8 cellular contexts compared by ENCODE assay signal in the genomic region with DNA sequence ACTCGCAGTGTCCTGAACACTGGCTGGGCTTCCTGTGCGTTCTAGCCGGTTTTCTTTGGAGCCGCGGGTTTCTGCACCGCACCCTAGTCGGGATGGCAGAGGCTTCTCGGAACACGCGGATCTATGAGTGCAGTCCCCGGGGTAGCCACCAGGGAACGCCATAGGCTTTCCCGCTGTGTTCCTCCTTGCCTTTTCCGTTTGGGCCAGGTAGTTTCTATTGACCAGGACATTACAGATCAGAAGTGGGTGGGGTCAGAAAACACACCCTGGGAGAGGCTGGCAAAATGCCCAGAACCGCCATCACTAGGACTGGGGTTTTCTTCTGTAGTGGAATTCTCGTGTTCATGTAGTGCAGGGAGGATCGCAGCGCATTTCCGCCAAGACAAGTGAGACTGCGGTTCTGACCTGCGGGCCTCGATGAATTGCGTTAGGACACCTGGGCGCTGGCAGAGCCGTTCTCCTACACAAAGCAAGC.
DNase-seq lines count a peak whose midpoint lies in the region; TF ChIP-seq lines count a peak whose summit lies in the region.
"Not testable (repeated sequence)": the region's sequence is repeated elsewhere in the genome, so short reads cannot be mapped to it uniquely, and the experiment has no call there.

No MANE protein-coding gene starts in this region.

- not testable (repeated sequence) for H3K27ac Mint-ChIP-seq in activated CD4-positive, alpha-beta memory T cell treated with anti-CD3 and anti-CD28 coated beads, Interleukin-2, amount 10 ng/mL, durations not matched to agents 7 days and 5 days

- not testable (repeated sequence) for H3K36me3 Mint-ChIP-seq in activated CD4-positive, alpha-beta memory T cell treated with anti-CD3 and anti-CD28 coated beads, Interleukin-2, amount 10 ng/mL, durations not matched to agents 7 days and 5 days (ENCODE audit: low read depth)

- H3K9me3 ChIP-seq in A673 (ENCODE audit: low read depth, low read length, poor library complexity, severe bottlenecking); GM23248 (ENCODE audit: low read depth); mesenchymal stem cell (ENCODE audit: control insufficient read depth, low read length): not testable (repeated sequence)

- H3K23ac ChIP-seq in mesenchymal stem cell (ENCODE audit: low read length in 2 of 2): not testable (repeated sequence)

- H3K9ac ChIP-seq in GM23248; mesenchymal stem cell (ENCODE audit: low read length): not testable (repeated sequence)

- POLR2A ChIA-PET in A673 (lab: Charles Lee; ENCODE audit: low non-redundant PET): not testable (repeated sequence)
- POLR2A ChIA-PET in activated CD4-positive, alpha-beta memory T cell treated with anti-CD3 and anti-CD28 coated beads, Interleukin-2, amount 10 ng/mL, durations not matched to agents 7 days and 5 days (lab: Charles Lee): interaction anchor here (1.4 kb wide), 1 partner anchor 26 kb away, joined by 4 read pairs; no protein-coding TSS in a partner anchor

- peaks cover 43% of the 10 kb centered on the region for H3K4me1 Mint-ChIP-seq in activated CD4-positive, alpha-beta memory T cell treated with anti-CD3 and anti-CD28 coated beads, Interleukin-2, amount 10 ng/mL, durations not matched to agents 7 days and 5 days

- peak overlapping the region; percentile 75 for H3K4me2 ChIP-seq in GM23248 (ENCODE audit: unreplicated experiment)
- H3K4me2 ChIP-seq in mesenchymal stem cell (ENCODE audit: low read length, poor library complexity, severe bottlenecking): peak overlapping the region; percentile 86

- H3K9me3 Mint-ChIP-seq in activated CD4-positive, alpha-beta memory T cell treated with anti-CD3 and anti-CD28 coated beads, Interleukin-2, amount 10 ng/mL, durations not matched to agents 7 days and 5 days: not testable (repeated sequence)

- not testable (repeated sequence) for H2BK15ac ChIP-seq in mesenchymal stem cell (ENCODE audit: low read depth, poor library complexity, severe bottlenecking)

- H2BK120ac ChIP-seq in mesenchymal stem cell (ENCODE audit: low read depth, low read length): not testable (repeated sequence)

- not testable (repeated sequence) for H4K20me1 ChIP-seq in GM23248 (ENCODE audit: insufficient read depth)

- H4K8ac ChIP-seq in mesenchymal stem cell (ENCODE audit: low read length): not testable (repeated sequence)

- not testable (repeated sequence) for H3K79me2 ChIP-seq in GM23248 (ENCODE audit: insufficient read depth)

- peak overlapping the region; percentile 75 for H3K4me3 Mint-ChIP-seq in activated CD4-positive, alpha-beta memory T cell treated with anti-CD3 and anti-CD28 coated beads, Interleukin-2, amount 10 ng/mL, durations not matched to agents 7 days and 5 days

- WGBS in GM23248 (ENCODE audit: low coverage in 1 of 2, low lambda C conversion rate in 2 of 2, missing lambda C conversion rate in 2 of 2), 2 experiments: 28 to 33% methylated on average over 25 of the region's 25 CpGs
- 7% methylated on average over 25 of the region's 25 CpGs for WGBS in mesenchymal stem cell

- not testable (repeated sequence) for H3K4me1 ChIP-seq in A673 (ENCODE audit: insufficient read depth, low read length, poor library complexity, severe bottlenecking); GM23248 (ENCODE audit: insufficient read depth)
- peaks cover 11% of the 10 kb centered on the region for H3K4me1 ChIP-seq in mesenchymal stem cell (ENCODE audit: control insufficient read depth, insufficient read depth, low read depth, low read length)

- H3K79me1 ChIP-seq in mesenchymal stem cell (replicated peaks; ENCODE audit: low read length, poor library complexity, severe bottlenecking): not testable (repeated sequence)

- H3K27me3 ChIP-seq in A673 (replicated peaks; ENCODE audit: insufficient read depth, low read depth, low read length, poor library complexity); GM23248 (replicated peaks; ENCODE audit: insufficient read depth): not testable (repeated sequence)
- peaks cover 14 to 33% of the 10 kb centered on the region in 2 experiments for H3K27me3 ChIP-seq in mesenchymal stem cell (ENCODE audit: control insufficient read depth in 1 of 2, insufficient read depth in 1 of 2, low read length in 2 of 2)

- not testable (repeated sequence) for H3K4me3 ChIP-seq in A673 (ENCODE audit: low read depth, low read length, poor library complexity, severe bottlenecking); GM23248
- H3K4me3 ChIP-seq in fibroblast of pulmonary artery (replicated peaks; ENCODE audit: low read depth, low read length) (peak overlapping the region; percentile 27), mesenchymal stem cell (ENCODE audit: insufficient read depth in 1 of 2, low read depth in 1 of 2, low read length in 2 of 2) (peak overlapping the region; percentile 38 to 49)

- H3K4ac ChIP-seq in mesenchymal stem cell (ENCODE audit: low read depth in 1 of 2, low read length in 2 of 2): not testable (repeated sequence)

- H3K18ac ChIP-seq in mesenchymal stem cell (ENCODE audit: low read depth in 1 of 2, low read length in 2 of 2): not testable (repeated sequence)

- CTCF ChIA-PET in A673 (lab: Charles Lee); activated CD4-positive, alpha-beta memory T cell treated with anti-CD3 and anti-CD28 coated beads, Interleukin-2, amount 10 ng/mL, durations not matched to agents 7 days and 5 days (lab: Charles Lee): not testable (repeated sequence)

- intact Hi-C loops in A673 (cut with micrococcal nuclease; ENCODE audit: unreplicated experiment): not testable (repeated sequence)

- not testable (repeated sequence) for H3K27ac ChIP-seq in A673 (ENCODE audit: low read depth, low read length, poor library complexity, severe bottlenecking); GM23248; mesenchymal stem cell (ENCODE audit: low read length, poor library complexity, severe bottlenecking)

- H3K27me3 Mint-ChIP-seq in activated CD4-positive, alpha-beta memory T cell treated with anti-CD3 and anti-CD28 coated beads, Interleukin-2, amount 10 ng/mL, durations not matched to agents 7 days and 5 days: peaks cover 60% of the 10 kb centered on the region

- H4K91ac ChIP-seq in mesenchymal stem cell (ENCODE audit: low read length): not testable (repeated sequence)

- peak; percentile 39; the same call in 1 of the 2 replicates for TF ChIP-seq CTCF in A673 (conservative IDR thresholded peaks at IDR 0.05; ENCODE audit: low read depth, low read length)
- TF ChIP-seq CTCF in fibroblast of pulmonary artery (IDR thresholded peaks at IDR 0.05; ENCODE audit: low read length, missing control alignments): peak; percentile 36

- H3K9me2 ChIP-seq in GM23248 (ENCODE audit: insufficient read depth): not testable (repeated sequence)

- H2AFZ ChIP-seq in GM23248 (peak overlapping the region; percentile 39), mesenchymal stem cell (ENCODE audit: low read depth, low read length) (peak overlapping the region; percentile 11)

- H2BK5ac ChIP-seq in mesenchymal stem cell (ENCODE audit: low read depth, low read length, poor library complexity, severe bottlenecking): not testable (repeated sequence)

- not testable (repeated sequence) for H3K14ac ChIP-seq in mesenchymal stem cell (ENCODE audit: low read length in 2 of 2)

- H2BK12ac ChIP-seq in mesenchymal stem cell (ENCODE audit: low read length in 2 of 2): not testable (repeated sequence)

- DNase-seq in A673 (ENCODE audit: low spot score) (peak; percentile 19), GM23248 (peak; percentile 19), NCI-H510A treated with DMSO at 0.1 percent for 48 hours (lab: John Stamatoyannopoulos, UW) (peak; percentile 67), astrocyte of the hippocampus (ENCODE audit: low read depth, low spot score) (peak; percentile 68), mesenchymal stem cell (peak; percentile 34)
- DNase-seq in activated CD4-positive, alpha-beta memory T cell treated with anti-CD3 and anti-CD28 coated beads, Interleukin-2, amount 10 ng/mL, durations not matched to agents 7 days and 5 days: peak; percentile 37
- DNase-seq in fibroblast of pulmonary artery (ENCODE audit: low read depth): not testable (repeated sequence)
- DNase-seq in stimulated activated CD4-positive, alpha-beta T cell treated with anti-CD3 and anti-CD28 coated beads, Interleukin-12 subunit alpha, Interleukin-12 subunit beta, amount 100 ng/mL, for 24 hours (ENCODE audit: low read depth in 2 of 2): peak; percentile 13 to 53

- H3K36me3 ChIP-seq in A673 (ENCODE audit: insufficient read depth, low read length, poor library complexity, severe bottlenecking); GM23248 (ENCODE audit: low read depth); mesenchymal stem cell (ENCODE audit: control insufficient read depth in 1 of 2, insufficient read depth in 2 of 2, low read depth in 1 of 2, low read length in 2 of 2): not testable (repeated sequence)

- H3F3A ChIP-seq in GM23248 (ENCODE audit: insufficient read depth): not testable (repeated sequence)

- H2AK5ac ChIP-seq in mesenchymal stem cell (ENCODE audit: low read length, severe bottlenecking): not testable (repeated sequence)

- in situ Hi-C loops in GM23248 (cut with MboI): loop anchor here (25.0 kb wide), 1 partner anchor 176 kb away; no protein-coding TSS in a partner anchor

- BruUV-seq in A673 (replicated peaks; lab: Mats Ljungman, UMichigan): not testable (repeated sequence)
